Comparison of ENCODE assay signal across 1 cellular context in genomic region chr1:178537445-178538090, GRCh38.
TF ChIP-seq lines count a peak whose summit lies in the region.

No MANE protein-coding gene starts in this region.

TF ChIP-seq in HepG2, 621 proteins besides CTCF, POLR2A, EP300 and RAD21 (continued from another document and continues in another):
- TF ChIP-seq IRF1 (CRISPR knock-in tag; IDR thresholded peaks at IDR 0.05; ENCODE audit: low read depth) (no peak), ZNF510 (CRISPR knock-in tag; IDR thresholded peaks at IDR 0.05; ENCODE audit: low read depth) (no peak), FOXP4 (CRISPR knock-in tag; IDR thresholded peaks at IDR 0.05) (0 out of 2 replicates have a peak, but pooled peaks have one; percentile 10), TOPORS (CRISPR knock-in tag; IDR thresholded peaks at IDR 0.05) (no peak), HNF4A (CRISPR knock-in tag; IDR thresholded peaks at IDR 0.05) (peak; percentile 75), MTF2 (CRISPR knock-in tag; IDR thresholded peaks at IDR 0.05; ENCODE audit: borderline replicate concordance) (no peak), CBX5 (CRISPR knock-in tag; IDR thresholded peaks at IDR 0.05; ENCODE audit: borderline replicate concordance) (0 out of 2 replicates have a peak, but pooled peaks have one; percentile 7), IKZF5 (CRISPR knock-in tag; IDR thresholded peaks at IDR 0.05) (no peak), ZNF605 (CRISPR knock-in tag; IDR thresholded peaks at IDR 0.05) (peak; percentile 38; the same call in 1 of the 2 replicates), MEIS1 (CRISPR knock-in tag; IDR thresholded peaks at IDR 0.05; ENCODE audit: borderline replicate concordance) (no peak), HMGXB4 (CRISPR knock-in tag; IDR thresholded peaks at IDR 0.05; ENCODE audit: borderline replicate concordance in 1 of 2, low read depth in 1 of 2) (no peak), ATF4 (CRISPR knock-in tag; IDR thresholded peaks at IDR 0.05) (peak in 1 of 2 experiments; percentile 88; a peak in 2 of 4 replicates), ARID5B (CRISPR knock-in tag; IDR thresholded peaks at IDR 0.05) (no peak), ZNF687 (CRISPR knock-in tag; IDR thresholded peaks at IDR 0.05) (peak; percentile 79), ZBTB21 (CRISPR knock-in tag; IDR thresholded peaks at IDR 0.05) (no peak), ZBTB46 (CRISPR knock-in tag; IDR thresholded peaks at IDR 0.05; ENCODE audit: borderline replicate concordance) (no peak), MAFG (CRISPR knock-in tag; IDR thresholded peaks at IDR 0.05) (no peak), NFIC (IDR thresholded peaks at IDR 0.05; ENCODE audit: low read length) (no peak), DBP (CRISPR knock-in tag; IDR thresholded peaks at IDR 0.05; ENCODE audit: not compliant biosample characterization) (no peak), CEBPB (IDR thresholded peaks at IDR 0.05; ENCODE audit: borderline replicate concordance, low read depth, low read length) (peak; percentile 47; the same call in 1 of the 2 replicates), GATAD2A (CRISPR knock-in tag; IDR thresholded peaks at IDR 0.05) (no peak; the same call in 1 of the 2 replicates), RFXAP (CRISPR knock-in tag; IDR thresholded peaks at IDR 0.05; ENCODE audit: borderline replicate concordance) (0 out of 2 replicates have a peak, but pooled peaks have one; percentile 24), ATF1 (CRISPR knock-in tag; IDR thresholded peaks at IDR 0.05) (no peak), LBX2 (CRISPR knock-in tag; IDR thresholded peaks at IDR 0.05; ENCODE audit: borderline replicate concordance) (no peak), ZNF558 (CRISPR knock-in tag; IDR thresholded peaks at IDR 0.05; ENCODE audit: borderline replicate concordance) (no peak), U2AF2 (IDR thresholded peaks at IDR 0.05; ENCODE audit: low read depth, low read length) (no peak), ZNF782 (CRISPR knock-in tag; IDR thresholded peaks at IDR 0.05; ENCODE audit: borderline replicate concordance) (0 out of 2 replicates have a peak, but pooled peaks have one; percentile 25), ZFP91 (CRISPR knock-in tag; IDR thresholded peaks at IDR 0.05; ENCODE audit: borderline replicate concordance) (peak; percentile 31; the same call in 1 of the 2 replicates), AHR (CRISPR knock-in tag; IDR thresholded peaks at IDR 0.05) (no peak), TRIM24 (CRISPR knock-in tag; IDR thresholded peaks at IDR 0.05) (0 out of 2 replicates have a peak, but pooled peaks have one; percentile 48), SNAPC5 (CRISPR knock-in tag; IDR thresholded peaks at IDR 0.05; ENCODE audit: borderline replicate concordance) (no peak), ZNF713 (CRISPR knock-in tag; IDR thresholded peaks at IDR 0.05) (no peak), ZIK1 (CRISPR knock-in tag; IDR thresholded peaks at IDR 0.05; ENCODE audit: borderline replicate concordance, low read depth) (no peak), FIP1L1 (IDR thresholded peaks at IDR 0.05; ENCODE audit: borderline replicate concordance, insufficient read depth, low read depth, low read length) (no peak), STAG1 (CRISPR knock-in tag; IDR thresholded peaks at IDR 0.05) (no peak), SPEN (CRISPR knock-in tag; IDR thresholded peaks at IDR 0.05; ENCODE audit: low read depth) (no peak; the same call in 1 of the 2 replicates), KDM2A (CRISPR knock-in tag; IDR thresholded peaks at IDR 0.05; ENCODE audit: borderline replicate concordance, low read depth) (no peak), ZNF24 (IDR thresholded peaks at IDR 0.05) (no peak), NR2F6 (IDR thresholded peaks at IDR 0.05) (no peak), NR2F6 (CRISPR knock-in tag; IDR thresholded peaks at IDR 0.05) (0 out of 2 replicates have a peak, but pooled peaks have one; percentile 23)
